Comparison of ENCODE assay signal across 1 cellular context in the genomic region with DNA sequence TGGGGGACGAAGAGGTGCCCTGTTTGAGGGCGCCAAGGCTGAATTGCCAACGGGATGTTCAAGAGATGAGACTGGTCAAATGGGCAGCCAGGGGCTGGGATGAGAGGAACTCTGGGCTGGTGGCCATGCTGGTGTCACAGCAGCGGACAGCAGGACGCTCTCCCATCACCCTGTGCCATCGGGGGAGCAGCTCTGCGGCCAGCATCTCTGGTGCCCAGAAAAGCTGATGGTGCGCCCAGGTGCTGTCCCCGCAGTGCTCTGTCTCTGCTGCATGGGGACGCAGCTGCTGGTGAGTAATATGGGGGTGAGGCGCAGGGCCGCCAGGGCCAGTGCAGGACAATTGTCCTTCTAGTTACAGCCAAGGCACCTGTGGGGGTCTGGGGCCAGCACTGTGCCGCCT.
TF ChIP-seq lines count a peak whose summit lies in the region.

No MANE protein-coding gene starts in this region.

TF ChIP-seq in H1, 55 proteins besides CTCF, POLR2A, EP300 and RAD21:
- TF ChIP-seq CHD1 (IDR thresholded peaks at IDR 0.05; ENCODE audit: low read depth, low read length) = no peak
- no peak for TF ChIP-seq CBX5 (IDR thresholded peaks at IDR 0.05; ENCODE audit: low read depth, low read length)
- no peak for TF ChIP-seq JUND (IDR thresholded peaks at IDR 0.05; ENCODE audit: low read length)
- no peak for TF ChIP-seq NANOG (IDR thresholded peaks at IDR 0.05; ENCODE audit: insufficient read depth, low read depth, low read length, poor library complexity, severe bottlenecking)
- TF ChIP-seq TAF7 (optimal IDR thresholded peaks at IDR 0.05; ENCODE audit: borderline replicate concordance, low read depth, low read length) = no peak
- no peak for TF ChIP-seq EGR1 (IDR thresholded peaks at IDR 0.05; ENCODE audit: borderline replicate concordance, low read depth, low read length)
- no peak for TF ChIP-seq TEAD4 (IDR thresholded peaks at IDR 0.05; ENCODE audit: low read depth, low read length)
- no peak for TF ChIP-seq KDM4A (IDR thresholded peaks at IDR 0.05; ENCODE audit: low read depth, low read length, severe bottlenecking)
- no peak for TF ChIP-seq SIN3A (conservative IDR thresholded peaks at IDR 0.05 in 1 of 2, IDR thresholded peaks at IDR 0.05 in 1 of 2; ENCODE audit: low read depth in 1 of 2, low read length in 2 of 2)
- no peak for TF ChIP-seq CHD2 (IDR thresholded peaks at IDR 0.05; ENCODE audit: low read length)
